ENCODE assay signal across 8 cellular contexts in genomic region chr16:84735846-84736586, GRCh38. TPM values are rescaled to one million over a fixed set of nuclear protein-coding genes. Genes with fewer than 3 reads are reported as not detected.
A peak's percentile ranks its signal among the peaks of the same experiment; 100 is the strongest.
DNase-seq lines count a peak whose midpoint lies in the region; ATAC-seq and TF ChIP-seq lines count a peak whose summit lies in the region.

No MANE protein-coding gene starts in this region.

- in situ Hi-C loops in GM13976 (cut with MboI; ENCODE audit: low sequenced_read_pairs, unreplicated experiment): no loop called here

- H3K4me1 ChIP-seq in endodermal cell (ENCODE audit: control insufficient read depth, insufficient read depth, low read length): peaks cover 3% of the 10 kb centered on the region
- peaks cover 41% of the 10 kb centered on the region for H3K4me1 ChIP-seq in upper lobe of right lung

- no peaks in the 10 kb centered on the region for H3K27me3 ChIP-seq in endodermal cell (ENCODE audit: control insufficient read depth, insufficient read depth, low read length, poor library complexity, severe bottlenecking)
- no peaks in the 10 kb centered on the region for H3K27me3 ChIP-seq in upper lobe of right lung

- CTCF ChIA-PET in WTC11 (lab: Charles Lee): interaction anchor here (0.6 to 6.1 kb wide), 5 partner anchors 9 to 154 kb away, joined by 3 to 86 read pairs (median 4); no protein-coding TSS in a partner anchor

- H3K9me3 Mint-ChIP-seq in WTC11: no peaks in the 10 kb centered on the region
- no peaks in the 10 kb centered on the region for H3K9me3 Mint-ChIP-seq in endodermal cell

- H3K4me3 ChIP-seq in endodermal cell (ENCODE audit: low read length) (no peak overlapping the region), upper lobe of right lung (no peak overlapping the region)

- H3K27ac ChIP-seq in endodermal cell (ENCODE audit: low read depth, low read length): no peak overlapping the region
- H3K27ac ChIP-seq in upper lobe of right lung: no peak overlapping the region

- H3K27me3 Mint-ChIP-seq in WTC11 (ENCODE audit: low read depth) (no peaks in the 10 kb centered on the region), endodermal cell (ENCODE audit: insufficient read depth) (no peaks in the 10 kb centered on the region)

- H3K27ac Mint-ChIP-seq in WTC11 (peak overlapping the region; percentile 75), endodermal cell (peak overlapping the region; percentile 5)

- peaks cover 90% of the 10 kb centered on the region for H3K4me1 Mint-ChIP-seq in WTC11
- peaks cover 13% of the 10 kb centered on the region for H3K4me1 Mint-ChIP-seq in endodermal cell

- H3K9ac ChIP-seq in endodermal cell (ENCODE audit: extremely low read depth, low read length, poor library complexity, severe bottlenecking): no peak overlapping the region

- H3K9me3 ChIP-seq in endodermal cell (ENCODE audit: control insufficient read depth, low read length) (no peaks in the 10 kb centered on the region), upper lobe of right lung (no peaks in the 10 kb centered on the region)

- H3K4me3 Mint-ChIP-seq in WTC11: peak overlapping the region; percentile 24
- no peak overlapping the region for H3K4me3 Mint-ChIP-seq in endodermal cell

- intact Hi-C loops in upper lobe of right lung (cut with DNase I): no loop called here

- no peak for TF ChIP-seq CTCF in WTC11 (IDR thresholded peaks at IDR 0.05)
- TF ChIP-seq CTCF in endodermal cell (conservative IDR thresholded peaks at IDR 0.05): peak; percentile 45
- no peak for TF ChIP-seq CTCF in upper lobe of right lung (IDR thresholded peaks at IDR 0.05)
- no peak for TF ChIP-seq CTCF in GM13976 (IDR thresholded peaks at IDR 0.05; ENCODE audit: borderline replicate concordance, control extremely low read depth, extremely low read depth, insufficient read depth, missing control alignments)

- WGBS in endodermal cell (ENCODE audit: insufficient coverage in 1 of 2, insufficient read length in 1 of 2), 2 experiments: 95 to 97% methylated on average over 10 to 17 of the region's 17 CpGs

- H3K36me3 ChIP-seq in endodermal cell (ENCODE audit: control insufficient read depth, insufficient read depth, low read length): peaks cover 45% of the 10 kb centered on the region
- H3K36me3 ChIP-seq in upper lobe of right lung: peaks cover 11% of the 10 kb centered on the region

- DNase-seq in stimulated activated CD4-positive, alpha-beta T cell treated with anti-CD3 and anti-CD28 coated beads, Interleukin-4, amount 100 ng/mL, for 24 hours: peak; percentile 14
- no peak for DNase-seq in stimulated activated CD4-positive, alpha-beta T cell treated with anti-CD3 and anti-CD28 coated beads, Interleukin-2, amount 100 ng/mL, for 48 hours
- DNase-seq in WTC11 (ENCODE audit: low spot score): no peak
- no peak for DNase-seq in endodermal cell
- no peak for DNase-seq in upper lobe of right lung
- no peak for DNase-seq in pons (ENCODE audit: low spot score)
- DNase-seq in GM13976 (ENCODE audit: low spot score): no peak

- ATAC-seq in WTC11 (no peak), upper lobe of right lung (peak; percentile 72), GM21528 (IDR thresholded peaks at IDR 0.05; ENCODE audit: low FRiP score, unreplicated experiment) (no peak)

- H3K36me3 Mint-ChIP-seq in WTC11: 0 out of 2 replicates have a peak, but pooled peaks cover 3% of the 10 kb centered on the region
- H3K36me3 Mint-ChIP-seq in endodermal cell (ENCODE audit: low read depth): peaks cover 26% of the 10 kb centered on the region

- POLR2A ChIA-PET in WTC11 (lab: Charles Lee): no interaction called here

TF ChIP-seq in WTC11, 78 proteins besides CTCF, POLR2A, EP300 and RAD21:
- TF ChIP-seq FOXK1 (CRISPR knock-in tag; IDR thresholded peaks at IDR 0.05) (no peak), ZNF138 (CRISPR knock-in tag; conservative IDR thresholded peaks at IDR 0.05) (no peak), NFATC4 (CRISPR knock-in tag; IDR thresholded peaks at IDR 0.05) (no peak), CREM (CRISPR knock-in tag; IDR thresholded peaks at IDR 0.05) (no peak), E2F1 (CRISPR knock-in tag; IDR thresholded peaks at IDR 0.05) (no peak), FOXP1 (CRISPR knock-in tag; IDR thresholded peaks at IDR 0.05; ENCODE audit: borderline replicate concordance) (no peak), MAX (CRISPR knock-in tag; IDR thresholded peaks at IDR 0.05) (no peak), PRDM15 (CRISPR knock-in tag; IDR thresholded peaks at IDR 0.05) (no peak), FOXJ3 (CRISPR knock-in tag; IDR thresholded peaks at IDR 0.05; ENCODE audit: borderline replicate concordance) (no peak), ZNF121 (CRISPR knock-in tag; IDR thresholded peaks at IDR 0.05) (no peak), ZNF671 (CRISPR knock-in tag; IDR thresholded peaks at IDR 0.05) (no peak)
TF ChIP-seq in WTC11: peak in this region for 0.

RNA-seq across cellular contexts. Expression of gene USP10, which starts 36.2 kb away (rescaled TPM):
- total RNA-seq in WTC11 (2021) (138 to 152 TPM (median 139 TPM) in 3 replicates), endodermal cell (100 to 1,000 TPM; 148 to 149 TPM), upper lobe of right lung (59.6 TPM)
- polyA plus RNA-seq in endodermal cell (2013, experiment 1 of 2): 98.7 TPM
- polyA plus RNA-seq in endodermal cell (2013, experiment 2 of 2): 86.0 TPM
